Comparison of ENCODE assay signal across 1 cellular context in the genomic region with DNA sequence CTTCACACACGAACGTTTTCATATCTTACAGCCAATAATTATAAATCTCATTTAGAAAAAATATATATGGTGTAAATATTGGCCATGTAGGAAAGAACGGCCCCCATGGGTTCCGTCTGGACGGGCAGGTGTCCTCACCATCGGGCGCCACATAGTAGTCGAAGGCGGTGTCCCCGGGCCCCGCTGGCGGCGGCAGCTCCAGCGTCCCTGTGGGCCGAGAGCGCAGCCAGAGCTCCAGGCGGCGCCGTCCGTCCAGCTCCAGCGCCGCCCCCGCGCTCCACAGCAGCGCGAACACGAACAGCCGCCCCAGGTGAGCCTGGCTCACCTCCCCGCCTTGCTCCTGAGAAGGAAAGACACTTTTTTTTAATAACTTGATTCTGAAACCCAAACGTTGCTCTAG.
TF ChIP-seq lines count a peak whose summit lies in the region.

No MANE protein-coding gene starts in this region.

TF ChIP-seq in SK-N-SH treated with all-trans-retinoic acid at 6 μM for 48 hours, 23 proteins besides CTCF, POLR2A, EP300 and RAD21 (continued from another document):
- no peak for TF ChIP-seq ARNTL (CRISPR knock-in tag; IDR thresholded peaks at IDR 0.05; ENCODE audit: borderline replicate concordance, low read depth)
- no peak for TF ChIP-seq ZC3H10 (CRISPR knock-in tag; IDR thresholded peaks at IDR 0.05)
